Comparison of ENCODE assay signal across 2 cellular contexts in the genomic region with DNA sequence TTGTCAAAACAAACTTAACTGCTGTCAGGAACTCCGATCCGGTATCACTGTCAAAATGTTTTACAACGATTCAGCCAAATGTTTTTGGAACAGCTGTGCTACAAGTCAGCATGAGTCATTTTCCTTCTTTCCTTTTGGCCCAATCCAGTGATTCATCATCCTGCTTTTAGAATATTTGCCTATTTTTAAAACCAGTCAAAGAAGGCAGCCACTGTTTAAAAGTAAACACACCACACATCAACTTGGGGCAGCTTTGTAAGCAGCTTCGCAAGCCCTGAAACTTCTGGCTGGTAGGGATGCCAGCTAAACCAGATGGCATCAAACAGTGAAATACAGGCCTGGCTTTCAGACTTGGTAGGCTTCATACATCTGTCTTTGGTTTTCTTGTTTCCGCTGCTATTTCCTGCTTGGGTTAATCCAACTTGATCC.
TF ChIP-seq lines count a peak whose summit lies in the region.

No MANE protein-coding gene starts in this region.

TF ChIP-seq in K562, 482 proteins besides CTCF, POLR2A, EP300 and RAD21:
- TF ChIP-seq POLR2G (IDR thresholded peaks at IDR 0.05; ENCODE audit: low read depth, low read length) (no peak), ZNF23 (CRISPR knock-in tag; IDR thresholded peaks at IDR 0.05) (no peak), MEIS2 (IDR thresholded peaks at IDR 0.05; ENCODE audit: partially characterized antibody) (peak; percentile 29), ZNF584 (CRISPR knock-in tag; IDR thresholded peaks at IDR 0.05; ENCODE audit: low read depth) (no peak), ZNF778 (CRISPR knock-in tag; IDR thresholded peaks at IDR 0.05) (no peak), ZNF696 (CRISPR knock-in tag; conservative IDR thresholded peaks at IDR 0.05) (no peak), ETV5 (CRISPR knock-in tag; IDR thresholded peaks at IDR 0.05; ENCODE audit: low read depth) (no peak), ZNF707 (CRISPR knock-in tag; conservative IDR thresholded peaks at IDR 0.05) (no peak), FOSL1 (tag; conservative IDR thresholded peaks at IDR 0.05) (peak; percentile 89), ILK (tag; IDR thresholded peaks at IDR 0.05; ENCODE audit: borderline replicate concordance, low read depth) (no peak), FIP1L1 (IDR thresholded peaks at IDR 0.05; ENCODE audit: low read depth, low read length, poor library complexity, severe bottlenecking) (no peak)
- TF ChIP-seq, protein P1, sequence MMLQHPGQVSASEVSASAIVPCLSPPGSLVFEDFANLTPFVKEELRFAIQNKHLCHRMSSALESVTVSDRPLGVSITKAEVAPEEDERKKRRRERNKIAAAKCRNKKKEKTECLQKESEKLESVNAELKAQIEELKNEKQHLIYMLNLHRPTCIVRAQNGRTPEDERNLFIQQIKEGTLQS (IDR thresholded peaks at IDR 0.05): peak; percentile 44; the same call in 1 of the 2 replicates
- TF ChIP-seq, protein P1 (CRISPR knock-in tag; conservative IDR thresholded peaks at IDR 0.05): no peak

TF ChIP-seq in HepG2, 621 proteins besides CTCF, POLR2A, EP300 and RAD21:
- no peak for TF ChIP-seq ZNF713 (CRISPR knock-in tag; IDR thresholded peaks at IDR 0.05)
- TF ChIP-seq ZNF260 (CRISPR knock-in tag; IDR thresholded peaks at IDR 0.05; ENCODE audit: borderline replicate concordance, low read depth): no peak
- no peak for TF ChIP-seq CCDC6 (CRISPR knock-in tag; IDR thresholded peaks at IDR 0.05)
- TF ChIP-seq ZNF3 (CRISPR knock-in tag; IDR thresholded peaks at IDR 0.05): no peak
- TF ChIP-seq DBP (CRISPR knock-in tag; IDR thresholded peaks at IDR 0.05; ENCODE audit: not compliant biosample characterization): no peak
- no peak for TF ChIP-seq CREB1 (IDR thresholded peaks at IDR 0.05)
- no peak for TF ChIP-seq CREB1 (CRISPR knock-in tag; IDR thresholded peaks at IDR 0.05)
- TF ChIP-seq CBX1 (IDR thresholded peaks at IDR 0.05; ENCODE audit: low read depth): no peak
TF ChIP-seq in HepG2: peak in this region for 0.
